1 cellular context compared by ENCODE assay signal in the genomic region with DNA sequence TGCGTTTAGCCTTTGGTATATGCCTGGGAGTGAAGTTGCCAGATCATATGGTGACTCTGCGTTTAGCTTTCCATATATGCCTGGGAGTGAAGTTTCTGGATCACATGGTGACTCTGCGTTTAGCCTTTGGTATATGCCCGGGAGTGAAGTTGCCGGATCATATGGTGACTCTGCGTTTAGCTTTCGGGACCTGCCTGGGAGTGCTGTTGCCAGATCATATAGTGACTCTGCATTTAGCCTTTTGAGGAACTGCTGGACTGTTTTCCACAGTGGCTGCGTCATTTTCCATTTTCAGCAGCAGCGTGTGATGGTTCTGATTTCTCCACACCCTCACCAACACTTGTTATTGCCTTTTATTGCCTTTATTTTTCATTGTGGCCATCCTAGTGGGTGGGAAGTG.
TF ChIP-seq lines count a peak whose summit lies in the region.

No MANE protein-coding gene starts in this region.

TF ChIP-seq in K562, 482 proteins besides CTCF, POLR2A, EP300 and RAD21:
- no peak for TF ChIP-seq TBP (optimal IDR thresholded peaks at IDR 0.05; ENCODE audit: low read depth, low read length)
- no peak for TF ChIP-seq ZNF212 (CRISPR knock-in tag; IDR thresholded peaks at IDR 0.05)
- TF ChIP-seq ZKSCAN8 (CRISPR knock-in tag; IDR thresholded peaks at IDR 0.05): no peak
- no peak for TF ChIP-seq NR1H2 (CRISPR knock-in tag; IDR thresholded peaks at IDR 0.05)
- no peak for TF ChIP-seq POLR2AphosphoS5 (IDR thresholded peaks at IDR 0.05; ENCODE audit: control insufficient read depth, insufficient read depth, low read depth, low read length)
- peak; percentile 62; the same call in 1 of the 2 replicates for TF ChIP-seq MAFG (tag; conservative IDR thresholded peaks at IDR 0.05)
- no peak for TF ChIP-seq NRF1 (conservative IDR thresholded peaks at IDR 0.05 in 1 of 2, IDR thresholded peaks at IDR 0.05 in 1 of 2)
- no peak for TF ChIP-seq ZSCAN32 (CRISPR knock-in tag; IDR thresholded peaks at IDR 0.05)
- no peak for TF ChIP-seq TAF7 (tag; IDR thresholded peaks at IDR 0.05)
- no peak for TF ChIP-seq PTRF (tag; IDR thresholded peaks at IDR 0.05)
- no peak for TF ChIP-seq SMAD4 (CRISPR knock-in tag; conservative IDR thresholded peaks at IDR 0.05)
- TF ChIP-seq HMGN3 (IDR thresholded peaks at IDR 0.05; ENCODE audit: borderline replicate concordance, extremely low read depth, insufficient read length, low read depth, low read length): no peak
- no peak for TF ChIP-seq CCNT2 (IDR thresholded peaks at IDR 0.05; ENCODE audit: borderline replicate concordance, extremely low read depth, insufficient read length, low read depth, low read length)
- TF ChIP-seq ZNF830 (CRISPR knock-in tag; IDR thresholded peaks at IDR 0.05): no peak
- TF ChIP-seq BACH1 (tag; IDR thresholded peaks at IDR 0.05): peak; percentile 85
- no peak for TF ChIP-seq ZNF224 (CRISPR knock-in tag; IDR thresholded peaks at IDR 0.05)
- TF ChIP-seq ARID1B (IDR thresholded peaks at IDR 0.05): no peak
- TF ChIP-seq GATAD2A (IDR thresholded peaks at IDR 0.05): no peak
- TF ChIP-seq ZNF217 (CRISPR knock-in tag; IDR thresholded peaks at IDR 0.05): no peak
- no peak for TF ChIP-seq PKNOX1 (IDR thresholded peaks at IDR 0.05)
- no peak for TF ChIP-seq ZC3H11A (IDR thresholded peaks at IDR 0.05; ENCODE audit: low read depth, low read length)
- no peak for TF ChIP-seq ZNF140 (CRISPR knock-in tag; IDR thresholded peaks at IDR 0.05)
- TF ChIP-seq FOXA1 (IDR thresholded peaks at IDR 0.05; ENCODE audit: borderline replicate concordance): no peak
- TF ChIP-seq IFI16 (CRISPR knock-in tag; IDR thresholded peaks at IDR 0.05): no peak
- TF ChIP-seq ATF1 (CRISPR knock-in tag; IDR thresholded peaks at IDR 0.05): no peak
- no peak for TF ChIP-seq ATF1 (tag; IDR thresholded peaks at IDR 0.05)
- TF ChIP-seq, protein P1, sequence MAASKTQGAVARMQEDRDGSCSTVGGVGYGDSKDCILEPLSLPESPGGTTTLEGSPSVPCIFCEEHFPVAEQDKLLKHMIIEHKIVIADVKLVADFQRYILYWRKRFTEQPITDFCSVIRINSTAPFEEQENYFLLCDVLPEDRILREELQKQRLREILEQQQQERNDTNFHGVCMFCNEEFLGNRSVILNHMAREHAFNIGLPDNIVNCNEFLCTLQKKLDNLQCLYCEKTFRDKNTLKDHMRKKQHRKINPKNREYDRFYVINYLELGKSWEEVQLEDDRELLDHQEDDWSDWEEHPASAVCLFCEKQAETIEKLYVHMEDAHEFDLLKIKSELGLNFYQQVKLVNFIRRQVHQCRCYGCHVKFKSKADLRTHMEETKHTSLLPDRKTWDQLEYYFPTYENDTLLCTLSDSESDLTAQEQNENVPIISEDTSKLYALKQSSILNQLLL (CRISPR knock-in tag; IDR thresholded peaks at IDR 0.05; ENCODE audit: borderline replicate concordance): no peak
- no peak for TF ChIP-seq CTCFL (IDR thresholded peaks at IDR 0.05; ENCODE audit: borderline replicate concordance, insufficient read depth, low read depth, low read length, poor library complexity, severe bottlenecking)
- TF ChIP-seq, protein P2, sequence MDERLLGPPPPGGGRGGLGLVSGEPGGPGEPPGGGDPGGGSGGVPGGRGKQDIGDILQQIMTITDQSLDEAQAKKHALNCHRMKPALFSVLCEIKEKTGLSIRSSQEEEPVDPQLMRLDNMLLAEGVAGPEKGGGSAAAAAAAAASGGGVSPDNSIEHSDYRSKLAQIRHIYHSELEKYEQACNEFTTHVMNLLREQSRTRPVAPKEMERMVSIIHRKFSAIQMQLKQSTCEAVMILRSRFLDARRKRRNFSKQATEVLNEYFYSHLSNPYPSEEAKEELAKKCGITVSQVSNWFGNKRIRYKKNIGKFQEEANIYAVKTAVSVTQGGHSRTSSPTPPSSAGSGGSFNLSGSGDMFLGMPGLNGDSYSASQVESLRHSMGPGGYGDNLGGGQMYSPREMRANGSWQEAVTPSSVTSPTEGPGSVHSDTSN (CRISPR knock-in tag; IDR thresholded peaks at IDR 0.05; ENCODE audit: low read depth): no peak
- TF ChIP-seq, protein P2 (tag; conservative IDR thresholded peaks at IDR 0.05; ENCODE audit: low read depth): no peak
- TF ChIP-seq ZNF239 (CRISPR knock-in tag; IDR thresholded peaks at IDR 0.05): no peak
- TF ChIP-seq ZNF12 (CRISPR knock-in tag; IDR thresholded peaks at IDR 0.05): no peak
- TF ChIP-seq SMARCA5 (IDR thresholded peaks at IDR 0.05): no peak
- no peak for TF ChIP-seq L3MBTL2 (IDR thresholded peaks at IDR 0.05)
- peak; percentile 28; the same call in 1 of the 2 replicates for TF ChIP-seq ZNF316 (IDR thresholded peaks at IDR 0.05)
- TF ChIP-seq C11orf30 (IDR thresholded peaks at IDR 0.05; ENCODE audit: low read depth): peak; percentile 48; the same call in 1 of the 2 replicates
- no peak for TF ChIP-seq PHF20 (IDR thresholded peaks at IDR 0.05; ENCODE audit: partially characterized antibody)
- TF ChIP-seq SPI1 (IDR thresholded peaks at IDR 0.05; ENCODE audit: borderline replicate concordance, low read depth, low read length): peak; percentile 64; the same call in 1 of the 2 replicates
